In genomic region chr9:84293001-84293798, GRCh38 we compare ENCODE assay signal across 1 cellular context.
TF ChIP-seq lines count a peak whose summit lies in the region.

No MANE protein-coding gene starts in this region.

TF ChIP-seq in GM12878, 131 proteins besides CTCF, POLR2A, EP300 and RAD21 (continued from another document and continues in another):
- no peak for TF ChIP-seq BCLAF1 (IDR thresholded peaks at IDR 0.05)
- peak; percentile 58; the same call in 1 of the 2 replicates for TF ChIP-seq MLLT1 (IDR thresholded peaks at IDR 0.05)
- no peak for TF ChIP-seq NFYA (IDR thresholded peaks at IDR 0.05; ENCODE audit: borderline replicate concordance, low read depth, low read length)
- no peak for TF ChIP-seq IRF3 (IDR thresholded peaks at IDR 0.05)
- peak; percentile 45 for TF ChIP-seq RELA (IDR thresholded peaks at IDR 0.05; ENCODE audit: borderline replicate concordance, partially characterized antibody)
- no peak for TF ChIP-seq ETV6 (conservative IDR thresholded peaks at IDR 0.05 in 1 of 2, IDR thresholded peaks at IDR 0.05 in 1 of 2; ENCODE audit: borderline replicate concordance in 1 of 2, low read depth in 1 of 2)
- peak; percentile 58 for TF ChIP-seq NR2C1 (IDR thresholded peaks at IDR 0.05)
- TF ChIP-seq WRNIP1 (IDR thresholded peaks at IDR 0.05; ENCODE audit: borderline replicate concordance, low read depth, low read length), result no peak
- TF ChIP-seq ZBTB11 (CRISPR knock-in tag; IDR thresholded peaks at IDR 0.05), result no peak
- no peak for TF ChIP-seq ZNF217 (IDR thresholded peaks at IDR 0.05)
- 0 out of 2 replicates have a peak, but pooled peaks have one; percentile 23 for TF ChIP-seq CBX5 (IDR thresholded peaks at IDR 0.05; ENCODE audit: low read depth)
- no peak for TF ChIP-seq RBBP5 (conservative IDR thresholded peaks at IDR 0.05)
- TF ChIP-seq POLR2AphosphoS2 (IDR thresholded peaks at IDR 0.05; ENCODE audit: low read depth, low read length), result no peak
- TF ChIP-seq NBN (IDR thresholded peaks at IDR 0.05), result peak; percentile 88
- no peak for TF ChIP-seq HCFC1 (IDR thresholded peaks at IDR 0.05; ENCODE audit: low read length)
- TF ChIP-seq NKRF (conservative IDR thresholded peaks at IDR 0.05), result no peak
- TF ChIP-seq TBL1XR1 (IDR thresholded peaks at IDR 0.05; ENCODE audit: low read depth, low read length), result no peak
- no peak for TF ChIP-seq CBX3 (IDR thresholded peaks at IDR 0.05; ENCODE audit: borderline replicate concordance, low read depth)
- TF ChIP-seq CUX1 (IDR thresholded peaks at IDR 0.05; ENCODE audit: insufficient replicate concordance, low read depth, low read length), result peak; percentile 20
- no peak for TF ChIP-seq ZBTB4 (CRISPR knock-in tag; IDR thresholded peaks at IDR 0.05)
- TF ChIP-seq YBX1 (IDR thresholded peaks at IDR 0.05), result no peak
- peak; percentile 40; the same call in 1 of the 2 replicates for TF ChIP-seq PAX5 (IDR thresholded peaks at IDR 0.05; ENCODE audit: borderline replicate concordance, low read depth, low read length)
- TF ChIP-seq BHLHE40 (IDR thresholded peaks at IDR 0.05; ENCODE audit: borderline replicate concordance in 1 of 2, low read depth in 2 of 2, low read length in 1 of 2), result peak in 1 of 2 experiments; percentile 63; a peak in 3 of 4 replicates
- no peak for TF ChIP-seq STAT3 (IDR thresholded peaks at IDR 0.05; ENCODE audit: low read depth, low read length)
- peak; percentile 53; the same call in 1 of the 2 replicates for TF ChIP-seq CREM (IDR thresholded peaks at IDR 0.05; ENCODE audit: low read depth)
- no peak for TF ChIP-seq RB1 (IDR thresholded peaks at IDR 0.05; ENCODE audit: borderline replicate concordance)
- TF ChIP-seq CBFB (IDR thresholded peaks at IDR 0.05; ENCODE audit: low read depth), result no peak
- no peak for TF ChIP-seq MYB (IDR thresholded peaks at IDR 0.05; ENCODE audit: borderline replicate concordance, low read depth, low read length)
- TF ChIP-seq PBX3 (IDR thresholded peaks at IDR 0.05; ENCODE audit: insufficient replicate concordance, low read depth, low read length), result no peak
- TF ChIP-seq EZH2 (IDR thresholded peaks at IDR 0.05; ENCODE audit: borderline replicate concordance, control insufficient read depth, low read depth, low read length), result no peak
- TF ChIP-seq NR2C2 (IDR thresholded peaks at IDR 0.05; ENCODE audit: borderline replicate concordance, control insufficient read depth, insufficient read length, low read depth), result no peak
- TF ChIP-seq FOXK2 (IDR thresholded peaks at IDR 0.05), result no peak
